ENCODE assay signal across 3 cellular contexts in genomic region chr6:122207061-122207460, GRCh38.
TF ChIP-seq lines count a peak whose summit lies in the region.

No MANE protein-coding gene starts in this region.

TF ChIP-seq in HepG2, 621 proteins besides CTCF, POLR2A, EP300 and RAD21:
- TF ChIP-seq PREB (CRISPR knock-in tag; IDR thresholded peaks at IDR 0.05): no peak
- peak; percentile 82 for TF ChIP-seq ATF7 (IDR thresholded peaks at IDR 0.05)
- TF ChIP-seq ATF7 (CRISPR knock-in tag; IDR thresholded peaks at IDR 0.05): no peak
- no peak for TF ChIP-seq ZNF224 (CRISPR knock-in tag; IDR thresholded peaks at IDR 0.05)
- no peak for TF ChIP-seq AFF4 (CRISPR knock-in tag; IDR thresholded peaks at IDR 0.05)
- no peak for TF ChIP-seq CREM (IDR thresholded peaks at IDR 0.05)
- TF ChIP-seq CREM (CRISPR knock-in tag; IDR thresholded peaks at IDR 0.05): no peak
- no peak for TF ChIP-seq JUN (CRISPR knock-in tag; IDR thresholded peaks at IDR 0.05)
- no peak for TF ChIP-seq ZFP90 (CRISPR knock-in tag; IDR thresholded peaks at IDR 0.05; ENCODE audit: borderline replicate concordance)
- no peak for TF ChIP-seq ZBTB43 (CRISPR knock-in tag; conservative IDR thresholded peaks at IDR 0.05)
- TF ChIP-seq THAP11 (CRISPR knock-in tag; IDR thresholded peaks at IDR 0.05): no peak

TF ChIP-seq in HCT116, 20 proteins besides CTCF, POLR2A, EP300 and RAD21 (continued from another document):
- TF ChIP-seq EZH2phosphoT487 (IDR thresholded peaks at IDR 0.05; ENCODE audit: borderline replicate concordance) (no peak), ZBTB33 (IDR thresholded peaks at IDR 0.05; ENCODE audit: extremely low read depth, insufficient replicate concordance, low read length) (no peak), JUND (IDR thresholded peaks at IDR 0.05) (no peak), TCF7L2 (IDR thresholded peaks at IDR 0.05; ENCODE audit: borderline replicate concordance, extremely low read depth, insufficient read depth, insufficient read length) (no peak)

TF ChIP-seq in HEK293, 187 proteins besides CTCF, POLR2A, EP300 and RAD21 (continued from another document):
- TF ChIP-seq ZNF280C (tag by site-specific recombination; IDR thresholded peaks at IDR 0.05) (no peak), ZNF596 (tag by site-specific recombination; IDR thresholded peaks at IDR 0.05) (no peak), ATF2 (tag by site-specific recombination; IDR thresholded peaks at IDR 0.05; ENCODE audit: low read depth) (peak; percentile 72)
TF ChIP-seq in HEK293: peak in this region for 1.
